Comparison of ENCODE assay signal across 18 cellular contexts in genomic region chr9:73116880-73117279, GRCh38. TPM values are rescaled to one million over a fixed set of nuclear protein-coding genes. Genes with fewer than 3 reads are reported as not detected.
DNase-seq lines count a peak whose midpoint lies in the region; ATAC-seq and TF ChIP-seq lines count a peak whose summit lies in the region.
"Had no signal": no experiment of that assay in that cellular context is flagged by ENCODE, and none has a peak within 500 bp of the region (broad histone marks: within the 10 kb centered on the region; RNA-seq: fewer than 3 reads in every experiment).

No MANE protein-coding gene starts in this region.

- H3K27ac ChIP-seq in KMS-11 (no peak overlapping the region), smooth muscle cell (ENCODE audit: low read depth) (peak overlapping the region; percentile 97)

- H3F3A ChIP-seq in smooth muscle cell (ENCODE audit: low read depth), result peaks cover 14% of the 10 kb centered on the region

- H3K27ac Mint-ChIP-seq in activated CD8-positive, alpha-beta memory T cell treated with anti-CD3 and anti-CD28 coated beads, Interleukin-2, amount 10 ng/mL, durations not matched to agents 7 days and 5 days, result peak overlapping the region; percentile 21
- peak overlapping the region; percentile 55 for H3K27ac Mint-ChIP-seq in activated naive CD8-positive, alpha-beta T cell treated with anti-CD3 and anti-CD28 coated beads, Interleukin-2, amount 50 U/mL, for 24 hours

- no peaks in the 10 kb centered on the region for H3K9me3 ChIP-seq in smooth muscle cell (replicated peaks; ENCODE audit: low read depth)

- no peak for DNase-seq in activated CD8-positive, alpha-beta memory T cell treated with anti-CD3 and anti-CD28 coated beads, Interleukin-2, amount 10 ng/mL, durations not matched to agents 7 days and 5 days
- DNase-seq in activated CD8-positive, alpha-beta memory T cell treated with anti-CD3 and anti-CD28 coated beads, Interleukin-2, amount 50 U/mL, for 4 hours, result no peak
- no peak for DNase-seq in activated naive CD8-positive, alpha-beta T cell treated with anti-CD3 and anti-CD28 coated beads, Interleukin-2, amount 50 U/mL, for 24 hours
- DNase-seq in smooth muscle cell (lab: John Stamatoyannopoulos, UW; ENCODE audit: unreplicated experiment) (no peak), retina (no peak), globus pallidus (ENCODE audit: low spot score) (no peak)
- DNase-seq: AML-193, DMS79, IMR-90, NCI-H1417, NCI-H1930, NCI-H2171 treated with DMSO at 0.1 percent for 48 hours, NCI-H510A, RPMI8226 had no signal

- H3K4me1 ChIP-seq in KMS-11 (ENCODE audit: low read depth, poor library complexity, severe bottlenecking) (peaks cover 36% of the 10 kb centered on the region), smooth muscle cell (ENCODE audit: low read depth) (peaks cover 6% of the 10 kb centered on the region)

- CTCF ChIA-PET in activated CD8-positive, alpha-beta memory T cell treated with anti-CD3 and anti-CD28 coated beads, Interleukin-2, amount 10 ng/mL, durations not matched to agents 7 days and 5 days (lab: Charles Lee), result interaction anchor here (1.6 to 2.0 kb wide), 2 partner anchors 9 to 67 kb away, joined by 6 to 10 read pairs; no protein-coding TSS in a partner anchor

- H3K4me3 ChIP-seq in KMS-11 (IDR thresholded peaks at IDR 0.05; ENCODE audit: insufficient read depth, low read depth, low read length) (no peak overlapping the region), smooth muscle cell (no peak overlapping the region)
- H3K4me3 ChIP-seq: GM12878 had no signal

- H3K9ac ChIP-seq in KMS-11 (no peak overlapping the region), smooth muscle cell (ENCODE audit: low read depth) (peak overlapping the region; percentile 76)

- H3K79me2 ChIP-seq in KMS-11 (ENCODE audit: insufficient read depth, low read depth), result no peaks in the 10 kb centered on the region
- H3K79me2 ChIP-seq in smooth muscle cell (ENCODE audit: low read depth), result no peaks in the 10 kb centered on the region

- H3K27me3 ChIP-seq in KMS-11 (ENCODE audit: insufficient read depth, low read depth), result no peaks in the 10 kb centered on the region
- no peaks in the 10 kb centered on the region for H3K27me3 ChIP-seq in smooth muscle cell (ENCODE audit: low read depth)

- no peak overlapping the region for H3K4me3 Mint-ChIP-seq in activated CD8-positive, alpha-beta memory T cell treated with anti-CD3 and anti-CD28 coated beads, Interleukin-2, amount 10 ng/mL, durations not matched to agents 7 days and 5 days
- H3K4me3 Mint-ChIP-seq in activated naive CD8-positive, alpha-beta T cell treated with anti-CD3 and anti-CD28 coated beads, Interleukin-2, amount 50 U/mL, for 24 hours, result peak overlapping the region; percentile 34

- peaks cover 3% of the 10 kb centered on the region for H3K36me3 Mint-ChIP-seq in activated CD8-positive, alpha-beta memory T cell treated with anti-CD3 and anti-CD28 coated beads, Interleukin-2, amount 10 ng/mL, durations not matched to agents 7 days and 5 days
- H3K36me3 Mint-ChIP-seq in activated naive CD8-positive, alpha-beta T cell treated with anti-CD3 and anti-CD28 coated beads, Interleukin-2, amount 50 U/mL, for 24 hours (ENCODE audit: low read depth), result no peaks in the 10 kb centered on the region

- peak overlapping the region; percentile 9; the same call in 1 of the 2 replicates for H3K4me2 ChIP-seq in KMS-11
- peak overlapping the region; percentile 78 for H3K4me2 ChIP-seq in smooth muscle cell

- H3K9me3 Mint-ChIP-seq in activated CD8-positive, alpha-beta memory T cell treated with anti-CD3 and anti-CD28 coated beads, Interleukin-2, amount 10 ng/mL, durations not matched to agents 7 days and 5 days (ENCODE audit: low read depth), result no peaks in the 10 kb centered on the region
- H3K9me3 Mint-ChIP-seq in activated naive CD8-positive, alpha-beta T cell treated with anti-CD3 and anti-CD28 coated beads, Interleukin-2, amount 50 U/mL, for 24 hours, result no peaks in the 10 kb centered on the region

- H3K36me3 ChIP-seq in KMS-11 (ENCODE audit: insufficient read depth), result no peaks in the 10 kb centered on the region
- H3K36me3 ChIP-seq in smooth muscle cell (ENCODE audit: low read depth), result no peaks in the 10 kb centered on the region

- TF ChIP-seq CTCF in KMS-11 (conservative IDR thresholded peaks at IDR 0.05; ENCODE audit: low read depth, low read length) (no peak), smooth muscle cell (IDR thresholded peaks at IDR 0.05; ENCODE audit: borderline replicate concordance, insufficient read depth, poor library complexity, severe bottlenecking) (no peak)

- 68% methylated on average over 1 of the region's 1 CpG for WGBS in smooth muscle cell (ENCODE audit: low lambda C conversion rate)

- H4K20me1 ChIP-seq in KMS-11 (ENCODE audit: insufficient read depth) (no peaks in the 10 kb centered on the region), smooth muscle cell (ENCODE audit: low read depth) (no peaks in the 10 kb centered on the region)

- ATAC-seq in activated CD8-positive, alpha-beta memory T cell treated with anti-CD3 and anti-CD28 coated beads, Interleukin-2, amount 10 ng/mL, durations not matched to agents 7 days and 5 days, result no peak
- ATAC-seq in activated naive CD8-positive, alpha-beta T cell treated with anti-CD3 and anti-CD28 coated beads, Interleukin-2, amount 50 U/mL, for 24 hours, result peak; percentile 50
- ATAC-seq in HG02623 (IDR thresholded peaks at IDR 0.05; ENCODE audit: unreplicated experiment), result no peak
- ATAC-seq: GM12878, HCT116 had no signal

- H2AFZ ChIP-seq in KMS-11 (ENCODE audit: low read depth) (no peak overlapping the region), smooth muscle cell (ENCODE audit: low read depth) (peak overlapping the region; percentile 6)

- no peaks in the 10 kb centered on the region for H3K27me3 Mint-ChIP-seq in activated CD8-positive, alpha-beta memory T cell treated with anti-CD3 and anti-CD28 coated beads, Interleukin-2, amount 10 ng/mL, durations not matched to agents 7 days and 5 days
- no peaks in the 10 kb centered on the region for H3K27me3 Mint-ChIP-seq in activated naive CD8-positive, alpha-beta T cell treated with anti-CD3 and anti-CD28 coated beads, Interleukin-2, amount 50 U/mL, for 24 hours

- H3K4me1 Mint-ChIP-seq in activated CD8-positive, alpha-beta memory T cell treated with anti-CD3 and anti-CD28 coated beads, Interleukin-2, amount 10 ng/mL, durations not matched to agents 7 days and 5 days, result peaks cover 37% of the 10 kb centered on the region
- peaks cover 53% of the 10 kb centered on the region for H3K4me1 Mint-ChIP-seq in activated naive CD8-positive, alpha-beta T cell treated with anti-CD3 and anti-CD28 coated beads, Interleukin-2, amount 50 U/mL, for 24 hours

RNA-seq across cellular contexts. Expression of gene ANXA1, which starts 34.8 kb away (rescaled TPM):
- 100 to 1,000 TPM; 135 to 177 TPM for total RNA-seq in activated CD8-positive, alpha-beta memory T cell treated with anti-CD3 and anti-CD28 coated beads, Interleukin-2, amount 10 ng/mL, durations not matched to agents 7 days and 5 days
- 897 and 967 TPM in 2 replicates for total RNA-seq in smooth muscle cell
- 266 and 573 TPM in 2 replicates for polyA plus RNA-seq in smooth muscle cell
